ENCODE assay signal across 8 cellular contexts in the genomic region with DNA sequence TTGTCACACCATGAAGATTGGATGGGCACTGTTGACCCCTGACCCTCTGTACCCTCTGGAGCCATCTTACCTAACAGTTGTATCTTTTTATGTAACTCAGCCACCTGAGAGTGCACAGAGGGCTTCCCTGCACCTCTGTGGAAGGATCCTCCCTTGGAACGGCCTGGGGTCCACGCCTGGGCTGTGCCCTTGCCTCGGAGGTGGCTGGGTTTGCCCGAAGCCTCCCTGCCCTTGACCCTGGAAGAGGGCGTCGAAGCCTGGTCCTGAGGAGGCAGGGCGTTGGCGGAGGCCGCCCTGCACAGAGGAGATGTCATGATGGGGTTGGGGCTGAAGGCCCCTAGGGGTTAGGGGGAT. TPM values are rescaled to one million over a fixed set of nuclear protein-coding genes. Genes with fewer than 3 reads are reported as not detected.
DNase-seq lines count a peak whose midpoint lies in the region; TF ChIP-seq lines count a peak whose summit lies in the region.

No MANE protein-coding gene starts in this region.

- peak overlapping the region; percentile 99 for H3K4me3 Mint-ChIP-seq in activated naive CD4-positive, alpha-beta T cell treated with anti-CD3 and anti-CD28 coated beads, Interleukin-2, amount 50 U/mL, for 24 hours
- peak overlapping the region; percentile 99 for H3K4me3 Mint-ChIP-seq in endothelial cell (ENCODE audit: unreplicated experiment)
- H3K4me3 Mint-ChIP-seq in progenitor cell of endocrine pancreas (ENCODE audit: low read depth) = peak overlapping the region; percentile 95

- H3K27me3 Mint-ChIP-seq in activated naive CD4-positive, alpha-beta T cell treated with anti-CD3 and anti-CD28 coated beads, Interleukin-2, amount 50 U/mL, for 24 hours = no peaks in the 10 kb centered on the region
- H3K27me3 Mint-ChIP-seq in endothelial cell (ENCODE audit: unreplicated experiment) (peaks cover 17% of the 10 kb centered on the region), progenitor cell of endocrine pancreas (no peaks in the 10 kb centered on the region)

- peaks cover 4% of the 10 kb centered on the region for H3K36me3 Mint-ChIP-seq in activated naive CD4-positive, alpha-beta T cell treated with anti-CD3 and anti-CD28 coated beads, Interleukin-2, amount 50 U/mL, for 24 hours
- peaks cover 3% of the 10 kb centered on the region for H3K36me3 Mint-ChIP-seq in endothelial cell (ENCODE audit: low read depth, unreplicated experiment)
- H3K36me3 Mint-ChIP-seq in progenitor cell of endocrine pancreas (ENCODE audit: insufficient read depth) = peaks cover 8% of the 10 kb centered on the region

- TF ChIP-seq CTCF in endothelial cell (IDR thresholded peaks at IDR 0.05; ENCODE audit: unreplicated experiment) (no peak), progenitor cell of endocrine pancreas (IDR thresholded peaks at IDR 0.05; ENCODE audit: unreplicated experiment) (no peak)

- H3K4me1 Mint-ChIP-seq in activated naive CD4-positive, alpha-beta T cell treated with anti-CD3 and anti-CD28 coated beads, Interleukin-2, amount 50 U/mL, for 24 hours = peaks cover 21% of the 10 kb centered on the region
- H3K4me1 Mint-ChIP-seq in endothelial cell (ENCODE audit: unreplicated experiment) (peaks cover 16% of the 10 kb centered on the region), progenitor cell of endocrine pancreas (ENCODE audit: low read depth) (peaks cover 10% of the 10 kb centered on the region)

- peak overlapping the region; percentile 95 for H3K27ac Mint-ChIP-seq in activated naive CD4-positive, alpha-beta T cell treated with anti-CD3 and anti-CD28 coated beads, Interleukin-2, amount 50 U/mL, for 24 hours
- H3K27ac Mint-ChIP-seq in endothelial cell (ENCODE audit: unreplicated experiment) (peak overlapping the region; percentile 100), progenitor cell of endocrine pancreas (peak overlapping the region; percentile 87)

- DNase-seq in activated naive CD4-positive, alpha-beta T cell (lab: John Stamatoyannopoulos, UW) = no peak
- DNase-seq in NCI-H146 (lab: John Stamatoyannopoulos, UW) (peak; percentile 67), endothelial cell (ENCODE audit: low spot score) (no peak), progenitor cell of endocrine pancreas (ENCODE audit: low spot score, unreplicated experiment) (no peak), hepatic stellate cell (ENCODE audit: low spot score) (no peak), T1000 (lab: John Stamatoyannopoulos, UW) (no peak), 8988T (no peak)

- H3K9me3 Mint-ChIP-seq in activated naive CD4-positive, alpha-beta T cell treated with anti-CD3 and anti-CD28 coated beads, Interleukin-2, amount 50 U/mL, for 24 hours = no peaks in the 10 kb centered on the region
- no peaks in the 10 kb centered on the region for H3K9me3 Mint-ChIP-seq in endothelial cell (ENCODE audit: unreplicated experiment)
- no peaks in the 10 kb centered on the region for H3K9me3 Mint-ChIP-seq in progenitor cell of endocrine pancreas (ENCODE audit: low read depth)

RNA-seq across cellular contexts. Expression of a gene that starts 0.2 kb away (rescaled TPM):
- total RNA-seq in endothelial cell (ENCODE audit: unreplicated experiment) (0.64 TPM), progenitor cell of endocrine pancreas (1.8 and 2.2 TPM in 2 replicates)

RNA-seq across cellular contexts. Expression of a gene that starts 0.8 kb away (rescaled TPM):
- 466 TPM for total RNA-seq in endothelial cell (ENCODE audit: unreplicated experiment)
- 409 and 437 TPM in 2 replicates for total RNA-seq in progenitor cell of endocrine pancreas

RNA-seq across cellular contexts. Expression of a gene that starts 15.6 kb away (rescaled TPM):
- total RNA-seq in endothelial cell (ENCODE audit: unreplicated experiment) (0.69 TPM), progenitor cell of endocrine pancreas (266 and 284 TPM in 2 replicates)

RNA-seq across cellular contexts. Expression of a gene that starts 46.2 kb away (rescaled TPM):
- total RNA-seq in endothelial cell (ENCODE audit: unreplicated experiment) (0.54 TPM), progenitor cell of endocrine pancreas (0.87 and 1.4 TPM in 2 replicates)

RNA-seq across cellular contexts. Expression of a gene that starts 50.6 kb away (rescaled TPM):
- 18.4 TPM for total RNA-seq in endothelial cell (ENCODE audit: unreplicated experiment)
- total RNA-seq in progenitor cell of endocrine pancreas = 53.6 and 56.7 TPM in 2 replicates

Comparison
In these comparisons a context has a peak if more than half of its experiments do, and no peak if none do; other contexts are left out.
1. RNA of a gene that starts 15.6 kb away (total RNA-seq): 266 to 284 TPM in progenitor cell of endocrine pancreas; 0.69 TPM in endothelial cell (single experiment); every median in the first group is over 100 times any median in the second.
2. Peak in every context shown above with its lines, with median percentiles within 50 percentile points of each other: H3K27ac Mint-ChIP-seq and H3K4me3 Mint-ChIP-seq.